8 cellular contexts compared by ENCODE assay signal in the genomic region with DNA sequence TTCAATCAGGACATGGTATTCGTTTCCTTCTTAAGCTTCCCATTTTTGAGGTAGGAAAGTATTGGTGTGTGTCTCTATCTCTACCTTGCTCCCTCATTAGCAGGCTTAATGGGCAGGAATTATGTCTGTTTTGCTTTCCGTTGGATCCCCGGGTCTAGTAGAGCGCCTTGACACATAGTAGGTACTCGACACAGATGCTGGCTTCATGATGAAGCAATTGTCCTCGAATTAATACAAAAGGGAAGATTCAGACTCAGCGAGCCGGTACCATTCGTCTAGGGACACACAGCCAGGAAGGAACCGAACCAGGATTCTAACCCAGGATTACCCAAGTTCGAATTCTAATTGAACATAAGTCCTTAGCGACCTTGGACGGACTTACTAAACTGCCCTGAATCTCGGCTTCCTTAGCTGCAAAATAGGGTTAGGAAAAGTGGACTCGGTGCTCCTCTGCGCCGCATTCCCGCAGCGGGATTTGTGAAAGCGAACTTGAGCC. TPM values are rescaled to one million over a fixed set of nuclear protein-coding genes. Genes with fewer than 3 reads are reported as not detected.
DNase-seq lines count a peak whose midpoint lies in the region; FAIRE-seq and TF ChIP-seq lines count a peak whose summit lies in the region.

No MANE protein-coding gene starts in this region.

- POLR2A ChIA-PET in CD4-positive, alpha-beta memory T cell (lab: Charles Lee; ENCODE audit: partially characterized antibody), result interaction anchor here (0.6 to 14.6 kb wide), 26 partner anchors 12 to 877 kb away, joined by 3 to 245 read pairs (median 6); a partner anchor contains a TSS

- TF ChIP-seq CTCF in HL-60 (IDR thresholded peaks at IDR 0.05; ENCODE audit: insufficient read depth, low read length) (no peak), ascending aorta (IDR thresholded peaks at IDR 0.05) (no peak), liver (IDR thresholded peaks at IDR 0.05; ENCODE audit: low read depth, low read length, missing input control) (no peak), tibial nerve (IDR thresholded peaks at IDR 0.05) (no peak)

- H3K27me3 ChIP-seq in CD4-positive, alpha-beta memory T cell (ENCODE audit: insufficient read depth, low read length), result no peaks in the 10 kb centered on the region
- H3K27me3 ChIP-seq in HL-60 (ENCODE audit: insufficient read depth, poor library complexity, severe bottlenecking), result no peaks in the 10 kb centered on the region
- H3K27me3 ChIP-seq in ascending aorta, result no peaks in the 10 kb centered on the region
- no peaks in the 10 kb centered on the region for H3K27me3 ChIP-seq in liver (ENCODE audit: control insufficient read depth in 4 of 4, insufficient read depth in 4 of 4, low read length in 3 of 4)
- no peaks in the 10 kb centered on the region for H3K27me3 ChIP-seq in tibial nerve

- TF ChIP-seq POLR2A in tibial nerve (IDR thresholded peaks at IDR 0.05), result no peak
- TF ChIP-seq POLR2A in GM12892 (IDR thresholded peaks at IDR 0.05; ENCODE audit: low read depth, low read length), result no peak

- TF ChIP-seq RAD21 in liver (IDR thresholded peaks at IDR 0.05), result no peak

- TF ChIP-seq EP300 in tibial nerve (IDR thresholded peaks at IDR 0.05), result no peak

- no peaks in the 10 kb centered on the region for H3K27me3 Mint-ChIP-seq in CD4-positive, alpha-beta memory T cell

- peak overlapping the region; percentile 85 to 90 for H3K4me3 ChIP-seq in CD4-positive, alpha-beta memory T cell (ENCODE audit: low read length in 2 of 2)
- peak overlapping the region; percentile 58 for H3K4me3 ChIP-seq in HL-60 (replicated peaks; ENCODE audit: insufficient read depth, low read length)
- H3K4me3 ChIP-seq in ascending aorta, result peak overlapping the region; percentile 96
- peak overlapping the region; percentile 71 to 97 (median 95) for H3K4me3 ChIP-seq in liver (ENCODE audit: low read depth in 1 of 3, low read length in 3 of 3)
- H3K4me3 ChIP-seq in tibial nerve, result peak overlapping the region; percentile 62 to 96 (median 88)

- H3K4me1 ChIP-seq in CD4-positive, alpha-beta memory T cell (ENCODE audit: insufficient read depth, low read length), result peaks cover 67% of the 10 kb centered on the region
- H3K4me1 ChIP-seq in ascending aorta, result peaks cover 7 to 38% of the 10 kb centered on the region in 2 donors
- peaks cover 8 to 51% (median 47%) of the 10 kb centered on the region in 4 donors for H3K4me1 ChIP-seq in liver (ENCODE audit: control insufficient read depth in 4 of 4, insufficient read depth in 4 of 4, low read length in 3 of 4)
- peaks cover 0 to 77% (median 21%) of the 10 kb centered on the region in 4 donors for H3K4me1 ChIP-seq in tibial nerve

- under 1% methylated on average over 20 of the region's 20 CpGs for WGBS in liver
- 0 to 1% methylated on average over 15 to 17 of the region's 20 CpGs for WGBS in tibial nerve, 2 donors

- peak overlapping the region; percentile 96 for H3K27ac ChIP-seq in CD4-positive, alpha-beta memory T cell (ENCODE audit: low read depth, low read length)
- H3K27ac ChIP-seq in HL-60 (replicated peaks) (peak overlapping the region; percentile 98), ascending aorta (peak overlapping the region; percentile 78 to 90), liver (ENCODE audit: low read depth in 1 of 2, low read length in 2 of 2) (peak overlapping the region; percentile 85 to 94), tibial nerve (peak overlapping the region in 3 of 4 donors; percentile 81 to 97 (median 97))

- peaks cover 28% of the 10 kb centered on the region for H3K36me3 ChIP-seq in CD4-positive, alpha-beta memory T cell (ENCODE audit: insufficient read depth, low read length)
- H3K36me3 ChIP-seq in ascending aorta (peaks cover 18 to 33% of the 10 kb centered on the region in 2 donors), liver (ENCODE audit: control insufficient read depth in 4 of 4, insufficient read depth in 3 of 4, low read depth in 1 of 4, low read length in 3 of 4) (peaks cover 0 to 13% (median 8%) of the 10 kb centered on the region in 4 donors), tibial nerve (peaks cover 0 to 36% (median 11%) of the 10 kb centered on the region in 3 donors)

- intact Hi-C loops in CD4-positive, alpha-beta memory T cell (cut with micrococcal nuclease), result loop anchor here (1.0 to 10.0 kb wide), 9 partner anchors 47 to 915 kb away; a partner anchor contains a TSS
- intact Hi-C loops in ascending aorta (cut with DNase I), result loop anchor here (1.0 to 5.0 kb wide), 11 partner anchors 47 to 1435 kb away; a partner anchor contains a TSS

- H3K4me1 Mint-ChIP-seq in CD4-positive, alpha-beta memory T cell, result peaks cover 37 to 78% (median 53%) of the 10 kb centered on the region in 4 donors

- H3K27ac Mint-ChIP-seq in CD4-positive, alpha-beta memory T cell, result peak overlapping the region; percentile 99 to 100 (median 100)

- no peaks in the 10 kb centered on the region for H3K9me3 Mint-ChIP-seq in CD4-positive, alpha-beta memory T cell

- peak overlapping the region; percentile 42 to 98 for H3K9ac ChIP-seq in liver (ENCODE audit: low read depth in 1 of 2, low read length in 2 of 2)

- H3K4me3 Mint-ChIP-seq in CD4-positive, alpha-beta memory T cell, result peak overlapping the region; percentile 100

- DNase-seq in CD4-positive, alpha-beta memory T cell, result no peak
- DNase-seq in HL-60 (ENCODE audit: low read depth in 1 of 2, low spot score in 1 of 2) (no peak), ascending aorta (ENCODE audit: low spot score in 2 of 2) (no peak), tibial nerve (ENCODE audit: low spot score in 2 of 2) (no peak), GM12892 (ENCODE audit: insufficient read length) (no peak), GDM1 (lab: John Stamatoyannopoulos, UW) (no peak)
- DNase-seq in stimulated activated CD4-positive, alpha-beta T cell treated with anti-CD3 and anti-CD28 coated beads, Interleukin-4, amount 100 ng/mL, for 24 hours, result no peak

- FAIRE-seq in GM12892 (lab: Jason Lieb, UNC), result no peak

- H3K9me3 ChIP-seq in CD4-positive, alpha-beta memory T cell (ENCODE audit: control insufficient read depth in 1 of 2, low read length in 2 of 2), result no peaks in the 10 kb centered on the region
- H3K9me3 ChIP-seq in ascending aorta (no peaks in the 10 kb centered on the region), liver (ENCODE audit: control insufficient read depth in 4 of 4, low read length in 3 of 4) (no peaks in the 10 kb centered on the region), tibial nerve (no peaks in the 10 kb centered on the region)

- CTCF ChIA-PET in CD4-positive, alpha-beta memory T cell (lab: Charles Lee; ENCODE audit: partially characterized antibody), result interaction anchor here (1.0 to 17.1 kb wide), 11 partner anchors 11 to 240 kb away, joined by 3 to 339 read pairs (median 5); no protein-coding TSS in a partner anchor

- H3K36me3 Mint-ChIP-seq in CD4-positive, alpha-beta memory T cell, result peaks cover 23 to 57% of the 10 kb centered on the region in 2 donors

TF ChIP-seq in liver, 16 proteins besides CTCF, POLR2A, EP300 and RAD21 (continues in another document):
- TF ChIP-seq TAF1 (conservative IDR thresholded peaks at IDR 0.05), result no peak
- peak in 1 of 2 donors; percentile 19 for TF ChIP-seq EGR1 (IDR thresholded peaks at IDR 0.05; ENCODE audit: low read depth in 2 of 2)
- no peak for TF ChIP-seq JUND (IDR thresholded peaks at IDR 0.05)
- TF ChIP-seq SP1 (IDR thresholded peaks at IDR 0.05), result no peak
- TF ChIP-seq YY1 (IDR thresholded peaks at IDR 0.05), result no peak
- TF ChIP-seq FOXA1 (IDR thresholded peaks at IDR 0.05), result no peak
- TF ChIP-seq NR2F2 (IDR thresholded peaks at IDR 0.05), result no peak

RNA-seq across cellular contexts. Expression of a gene that starts 0.5 kb away (rescaled TPM):
- total RNA-seq in CD4-positive, alpha-beta memory T cell, result 100 to 1,000 TPM; 182 to 195 TPM
- 100 to 1,000 TPM; 267 to 316 TPM for polyA plus RNA-seq in CD4-positive, alpha-beta memory T cell
- total RNA-seq in ascending aorta (136 TPM), liver (10 to 100 TPM; 42.3 to 75.6 TPM), tibial nerve (100 to 1,000 TPM; 172 to 269 (median 185) TPM)
- polyA plus RNA-seq in liver, result 10 to 100 TPM; 52.0 to 85.9 TPM
- 136 TPM for polyA plus RNA-seq in GM12892 (2012; ENCODE audit: missing spikeins)

RNA-seq across cellular contexts. Expression of a gene that starts 0.9 kb away (rescaled TPM):
- 100 to 1,000 TPM; 101 to 112 TPM for total RNA-seq in CD4-positive, alpha-beta memory T cell
- 10 to 100 TPM; 25.9 to 52.5 TPM for polyA plus RNA-seq in CD4-positive, alpha-beta memory T cell
- 22.9 TPM for total RNA-seq in ascending aorta
- total RNA-seq in liver, result 10 to 100 TPM; 36.6 to 37.1 TPM
- 10 to 100 TPM in 1 of 2 donors, 1 to 10 TPM in 1; 5.9 to 10.5 TPM for polyA plus RNA-seq in liver
- 10 to 100 TPM; 51.3 to 70.1 (median 63.4) TPM for total RNA-seq in tibial nerve
- polyA plus RNA-seq in GM12892 (2012; ENCODE audit: missing spikeins), result 36.3 TPM

RNA-seq across cellular contexts. Expression of a gene that starts 36.0 kb away (rescaled TPM):
- under 1 TPM; 0.30 to 0.58 TPM for total RNA-seq in CD4-positive, alpha-beta memory T cell
- polyA plus RNA-seq in CD4-positive, alpha-beta memory T cell, result under 1 TPM in 1 of 2 donors, not detected in 1; 0.42 TPM
- total RNA-seq in ascending aorta (251 TPM), liver (1 to 10 TPM in 1 of 2 donors, under 1 TPM in 1; 0.25 to 2.6 TPM), tibial nerve (10 to 100 TPM in 3 of 4 donors, 1 to 10 TPM in 1; 9.0 to 48.8 (median 42.3) TPM)
- under 1 TPM; 0.14 to 0.51 TPM for polyA plus RNA-seq in liver
- polyA plus RNA-seq in GM12892 (2012; ENCODE audit: missing spikeins), result 0.23 TPM

RNA-seq across cellular contexts. Expression of a gene that starts 46.8 kb away (rescaled TPM):
- total RNA-seq in CD4-positive, alpha-beta memory T cell, result 10 to 100 TPM; 10.6 to 12.3 TPM
- polyA plus RNA-seq in CD4-positive, alpha-beta memory T cell, result 1 to 10 TPM; 2.3 to 3.9 TPM
- total RNA-seq in ascending aorta (30.8 TPM), liver (10 to 100 TPM in 1 of 2 donors, 1 to 10 TPM in 1; 3.6 to 20.9 TPM), tibial nerve (10 to 100 TPM in 1 of 4 donors, 1 to 10 TPM in 3; 4.8 to 13.2 (median 8.3) TPM)
- polyA plus RNA-seq in liver, result 1 to 10 TPM; 4.1 to 9.0 TPM
- 2.4 TPM for polyA plus RNA-seq in GM12892 (2012; ENCODE audit: missing spikeins)
